8 cellular contexts compared by ENCODE assay signal in genomic region chr10:48656241-48656921, GRCh38. TPM values are rescaled to one million over a fixed set of nuclear protein-coding genes. Genes with fewer than 3 reads are reported as not detected.
DNase-seq lines count a peak whose midpoint lies in the region; ATAC-seq lines count a peak whose summit lies in the region.

No MANE protein-coding gene starts in this region.

- CTCF ChIA-PET in CD4-positive, alpha-beta memory T cell (lab: Charles Lee; ENCODE audit: partially characterized antibody): interaction anchor here (0.6 to 4.5 kb wide), 37 partner anchors 9 to 882 kb away, joined by 3 to 37 read pairs (median 5); partner anchors contain the start of genes ERCC6 and WDFY4

- POLR2A ChIA-PET in CD4-positive, alpha-beta memory T cell (lab: Charles Lee; ENCODE audit: partially characterized antibody): interaction anchor here (1.9 kb wide), 1 partner anchor 22 kb away, joined by 9 read pairs; no protein-coding TSS in a partner anchor

- peaks cover 3 to 13% (median 6%) of the 10 kb centered on the region in 4 donors for H3K4me1 Mint-ChIP-seq in CD4-positive, alpha-beta memory T cell

- no peaks in the 10 kb centered on the region for H3K36me3 ChIP-seq in CD4-positive, alpha-beta memory T cell (ENCODE audit: insufficient read depth, low read length)

- no peaks in the 10 kb centered on the region for H3K9me3 ChIP-seq in CD4-positive, alpha-beta memory T cell (ENCODE audit: control insufficient read depth in 1 of 2, low read length in 2 of 2)

- no peaks in the 10 kb centered on the region for H3K36me3 Mint-ChIP-seq in CD4-positive, alpha-beta memory T cell

- H3K4me3 ChIP-seq in CD4-positive, alpha-beta memory T cell (ENCODE audit: low read length in 2 of 2): peak overlapping the region in 1 of 2 donors; percentile 12

- no peaks in the 10 kb centered on the region for H3K27me3 ChIP-seq in CD4-positive, alpha-beta memory T cell (ENCODE audit: insufficient read depth, low read length)

- peaks cover 7 to 9% of the 10 kb centered on the region in 2 donors for H3K27me3 Mint-ChIP-seq in CD4-positive, alpha-beta memory T cell

- DNase-seq in CD4-positive, alpha-beta memory T cell: peak; percentile 74 to 81 (median 78)
- DNase-seq in NOMO-1 treated with DMSO at 0.1 percent for 48 hours (lab: John Stamatoyannopoulos, UW; ENCODE audit: unreplicated experiment): peak; percentile 85
- peak; percentile 81 for DNase-seq in activated CD8-positive, alpha-beta memory T cell treated with anti-CD3 and anti-CD28 coated beads, Interleukin-2, amount 50 U/mL, for 4 hours
- DNase-seq in epidermal melanocyte (ENCODE audit: insufficient read length, low spot score): peak; percentile 43
- DNase-seq in middle frontal gyrus (ENCODE audit: extremely low spot score, low spot score): peak; percentile 77
- peak; percentile 52 to 62 for DNase-seq in stimulated activated CD8-positive, alpha-beta memory T cell treated with anti-CD3 and anti-CD28 coated beads, Interleukin-15, amount 100 ng/mL, for 4 hours (ENCODE audit: low read depth in 2 of 2)

- H3K9me3 Mint-ChIP-seq in CD4-positive, alpha-beta memory T cell: no peaks in the 10 kb centered on the region

- H3K4me1 ChIP-seq in CD4-positive, alpha-beta memory T cell (ENCODE audit: insufficient read depth, low read length): peaks cover 12% of the 10 kb centered on the region

- no peak overlapping the region for H3K27ac ChIP-seq in CD4-positive, alpha-beta memory T cell (ENCODE audit: low read depth, low read length)

- H3K4me3 Mint-ChIP-seq in CD4-positive, alpha-beta memory T cell: peak overlapping the region; percentile 77 to 89 (median 85)

- peak; percentile 87 for ATAC-seq in GM19395 (IDR thresholded peaks at IDR 0.05; ENCODE audit: unreplicated experiment)
- peak; percentile 76 for ATAC-seq in HG03520 (IDR thresholded peaks at IDR 0.05; ENCODE audit: unreplicated experiment)

- no peak overlapping the region for H3K27ac Mint-ChIP-seq in CD4-positive, alpha-beta memory T cell

- intact Hi-C loops in CD4-positive, alpha-beta memory T cell (cut with micrococcal nuclease): loop anchor here (1.0 to 5.0 kb wide), 4 partner anchors 48 to 349 kb away; partner anchors contain the start of gene MAPK8

RNA-seq across cellular contexts. Expression of gene WDFY4, which starts 28.3 kb away (rescaled TPM):
- under 1 TPM; 0.81 to 1.00 TPM for total RNA-seq in CD4-positive, alpha-beta memory T cell
- under 1 TPM in 1 of 2 donors, not detected in 1; 0.29 TPM for polyA plus RNA-seq in CD4-positive, alpha-beta memory T cell

RNA-seq across cellular contexts. Expression of gene ARHGAP22, which starts 51.5 kb away (rescaled TPM):
- under 1 TPM; 0.20 to 0.83 TPM for total RNA-seq in CD4-positive, alpha-beta memory T cell
- polyA plus RNA-seq in CD4-positive, alpha-beta memory T cell: not detected
